10 cellular contexts compared by ENCODE assay signal in genomic region chr1:235597867-235598553, GRCh38. TPM values are rescaled to one million over a fixed set of nuclear protein-coding genes. Genes with fewer than 3 reads are reported as not detected.
A peak's percentile ranks its signal among the peaks of the same experiment; 100 is the strongest.
DNase-seq lines count a peak whose midpoint lies in the region; ATAC-seq, FAIRE-seq and TF ChIP-seq lines count a peak whose summit lies in the region.
"Had no signal": no experiment of that assay in that cellular context is flagged by ENCODE, and none has a peak within 500 bp of the region (broad histone marks: within the 10 kb centered on the region; RNA-seq: fewer than 3 reads in every experiment).

No MANE protein-coding gene starts in this region.

- H3K4me2 ChIP-seq in DND-41 (ENCODE audit: insufficient read depth, low read length) (no peak overlapping the region), HepG2 (ENCODE audit: low read depth, low read length) (no peak overlapping the region)

- DNase-seq in DND-41 (no peak), KBM-7 (peak; percentile 31), WTC11 (ENCODE audit: low spot score) (no peak), HepG2 (ENCODE audit: low spot score) (peak; percentile 27), tibial artery (no peak), GM12892 (ENCODE audit: insufficient read length) (no peak)
- DNase-seq: activated CD4-positive, alpha-beta T cell treated with anti-CD3 and anti-CD28 coated beads, Interleukin-2, amount 50 U/mL, for 1 hour had no signal

- H3K4me1 Mint-ChIP-seq in WTC11: peaks cover 8% of the 10 kb centered on the region; the same call in 1 of the 2 replicates

- H3K79me2 ChIP-seq in DND-41 (ENCODE audit: insufficient read depth, low read length) (no peaks in the 10 kb centered on the region), HepG2 (ENCODE audit: insufficient read depth, low read length) (no peaks in the 10 kb centered on the region)

- 0 out of 3 replicates have a peak, but pooled peaks have one; percentile 28 for ATAC-seq in DND-41 (ENCODE audit: insufficient read depth, low read depth)
- 0 out of 2 replicates have a peak, but pooled peaks have one; percentile 18 for ATAC-seq in WTC11
- peak; percentile 74 for ATAC-seq in HepG2
- ATAC-seq in HG03159 (IDR thresholded peaks at IDR 0.05; ENCODE audit: unreplicated experiment): no peak
- no peak for ATAC-seq in HG03432 (IDR thresholded peaks at IDR 0.05; ENCODE audit: unreplicated experiment)

- no peak overlapping the region for H3K4me3 Mint-ChIP-seq in WTC11
- H3K4me3 Mint-ChIP-seq: IgD-negative memory B cell had no signal

- POLR2A ChIA-PET in WTC11 (lab: Charles Lee): no interaction called here
- POLR2A ChIA-PET in HepG2 (lab: Yijun Ruan, JAX): interaction anchor here (0.9 kb wide), 1 partner anchor 93 kb away, joined by 3 read pairs; the partner anchor contains the start of gene B3GALNT2

- H3K27me3 ChIP-seq in DND-41 (ENCODE audit: insufficient read depth, low read length, poor library complexity) (no peaks in the 10 kb centered on the region), HepG2 (ENCODE audit: control insufficient read depth in 1 of 2, insufficient read depth in 2 of 2, low read length in 2 of 2) (no peaks in the 10 kb centered on the region), tibial artery (peaks cover 0 to 11% of the 10 kb centered on the region in 2 donors)

- TF ChIP-seq POLR2A in HepG2 (IDR thresholded peaks at IDR 0.05; ENCODE audit: insufficient read depth in 1 of 2, low read depth in 2 of 2, low read length in 2 of 2) (no peak), GM12892 (IDR thresholded peaks at IDR 0.05; ENCODE audit: low read depth, low read length) (no peak)

- H3K36me3 ChIP-seq in DND-41 (ENCODE audit: insufficient read depth, low read length) (no peaks in the 10 kb centered on the region), HepG2 (replicated peaks in 1 of 2; ENCODE audit: control insufficient read depth in 1 of 2, insufficient read depth in 2 of 2, low read length in 2 of 2) (peaks cover 3 to 11% of the 10 kb centered on the region in 2 experiments; a peak in 3 of 5 replicates), tibial artery (no peaks in the 10 kb centered on the region)

- no peaks in the 10 kb centered on the region for H4K20me1 ChIP-seq in DND-41 (ENCODE audit: insufficient read depth, low read length)
- peaks cover 4% of the 10 kb centered on the region; the same call in 1 of the 2 replicates for H4K20me1 ChIP-seq in HepG2 (ENCODE audit: insufficient read depth, low read length)

- TF ChIP-seq CTCF in DND-41 (IDR thresholded peaks at IDR 0.05; ENCODE audit: borderline replicate concordance, extremely low read depth, low read length, poor library complexity, severe bottlenecking): peak; percentile 51
- TF ChIP-seq CTCF in WTC11 (IDR thresholded peaks at IDR 0.05): no peak
- TF ChIP-seq CTCF in HepG2 (CRISPR knock-in tag; IDR thresholded peaks at IDR 0.05): peak; percentile 40
- TF ChIP-seq CTCF in tibial artery (IDR thresholded peaks at IDR 0.05): peak in 1 of 2 experiments; percentile 5

- no peak overlapping the region for H3K27ac Mint-ChIP-seq in WTC11
- H3K27ac Mint-ChIP-seq: IgD-negative memory B cell had no signal

- H3K9me3 Mint-ChIP-seq in WTC11: no peaks in the 10 kb centered on the region

- intact Hi-C loops in HepG2 (cut with micrococcal nuclease; ENCODE audit: unreplicated experiment): loop anchor here (2.0 kb wide), 2 partner anchors 51 to 133 kb away; partner anchors contain the start of gene GNG4
- intact Hi-C loops in tibial artery (cut with DNase I; ENCODE audit: low total_unique reads): no loop called here

- H3K27me3 Mint-ChIP-seq in WTC11 (ENCODE audit: low read depth): no peaks in the 10 kb centered on the region

- BruUV-seq in HepG2 (replicated peaks; lab: Mats Ljungman, UMichigan): no TSS peak

- CTCF ChIA-PET in WTC11 (lab: Charles Lee): interaction anchor here (0.6 to 4.5 kb wide), 32 partner anchors 9 to 374 kb away, joined by 3 to 36 read pairs (median 4); partner anchors contain the start of genes B3GALNT2 and GGPS1
- CTCF ChIA-PET in HepG2 (lab: Yijun Ruan, JAX; ENCODE audit: low intra/inter-chr PET ratio, low total read pairs): interaction anchor here (2.5 kb wide), 1 partner anchor 134 kb away, joined by 8 read pairs; no protein-coding TSS in a partner anchor

- H3K4me1 ChIP-seq in DND-41 (ENCODE audit: insufficient read depth, low read length): no peaks in the 10 kb centered on the region
- no peaks in the 10 kb centered on the region for H3K4me1 ChIP-seq in HepG2 (ENCODE audit: insufficient read depth, low read length)
- H3K4me1 ChIP-seq in tibial artery: no peaks in the 10 kb centered on the region

- peaks cover 13% of the 10 kb centered on the region for H3K36me3 Mint-ChIP-seq in WTC11
- H3K36me3 Mint-ChIP-seq: IgD-negative memory B cell had no signal

- FAIRE-seq in HepG2 (lab: Jason Lieb, UNC): peak; percentile 21
- no peak for FAIRE-seq in GM12892 (lab: Jason Lieb, UNC)

- peak; percentile 27; the same call in 1 of the 2 replicates for TF ChIP-seq RAD21 in HepG2 (CRISPR knock-in tag; IDR thresholded peaks at IDR 0.05)

- WGBS in HepG2 (ENCODE audit: low lambda C conversion rate): 86% methylated on average over 6 of the region's 7 CpGs

- H3K9ac ChIP-seq in DND-41 (ENCODE audit: low read depth, low read length) (no peak overlapping the region), HepG2 (ENCODE audit: insufficient read depth, low read depth, low read length) (no peak overlapping the region)

- no peak overlapping the region for H2AFZ ChIP-seq in DND-41 (ENCODE audit: low read depth, low read length)
- no peak overlapping the region for H2AFZ ChIP-seq in HepG2 (ENCODE audit: low read length)

- no peak overlapping the region for H3K27ac ChIP-seq in DND-41 (ENCODE audit: low read length)
- H3K27ac ChIP-seq in HepG2 (ENCODE audit: extremely low read length, insufficient read depth, low read length): no peak overlapping the region
- H3K27ac ChIP-seq in tibial artery: no peak overlapping the region

- H3K4me3 ChIP-seq in DND-41 (ENCODE audit: low read depth in 1 of 2, low read length in 2 of 2) (no peak overlapping the region), HepG2 (replicated peaks in 1 of 3; ENCODE audit: insufficient read depth in 1 of 3, low read depth in 2 of 3, low read length in 3 of 3) (no peak overlapping the region), tibial artery (no peak overlapping the region)

- TF ChIP-seq EP300 in HepG2 (IDR thresholded peaks at IDR 0.05; ENCODE audit: low read depth in 2 of 2, low read length in 2 of 2) (no peak), HepG2 (CRISPR knock-in tag; IDR thresholded peaks at IDR 0.05; ENCODE audit: borderline replicate concordance) (no peak)

- H3K9me3 ChIP-seq in DND-41 (ENCODE audit: insufficient read depth, low read length, severe bottlenecking) (no peaks in the 10 kb centered on the region), HepG2 (ENCODE audit: low read length) (no peaks in the 10 kb centered on the region), tibial artery (no peaks in the 10 kb centered on the region)

- in situ Hi-C loops in KBM-7 (cut with MboI; ENCODE audit: low pct_unique_long_range_greater_than_20kb, low sequenced_read_pairs) (no loop called here), HepG2 (cut with HindIII; ENCODE audit: extremely low pct_ligation_motif_present, low pct_unique_long_range_greater_than_20kb) (no loop called here)

TF ChIP-seq in WTC11, 78 proteins besides CTCF, POLR2A, EP300 and RAD21:
- TF ChIP-seq ZMAT4 (CRISPR knock-in tag; IDR thresholded peaks at IDR 0.05): no peak
- peak; percentile 60 for TF ChIP-seq GTF2I (CRISPR knock-in tag; conservative IDR thresholded peaks at IDR 0.05)
TF ChIP-seq in WTC11: peak in this region for 1.

TF ChIP-seq in HepG2, 621 proteins besides CTCF, POLR2A, EP300 and RAD21 (continues in another document):
- TF ChIP-seq ZNF563 (CRISPR knock-in tag; IDR thresholded peaks at IDR 0.05): no peak

RNA-seq across cellular contexts. Expression of gene GNG4, which starts 51.6 kb away (rescaled TPM):
- total RNA-seq in WTC11 (2021): 38.3 to 40.9 TPM (median 40.8 TPM) in 3 replicates
- 27.1 and 37.9 TPM in 2 replicates for total RNA-seq in HepG2 (2016; rRNA removed; fragmentation: Illumina TruSeq; extraction: Trizol)
- total RNA-seq in HepG2 (2016; cell fraction: cytosol; rRNA removed; fragmentation: Illumina TruSeq; extraction: Trizol; ENCODE audit: low read depth): 28.1 and 31.3 TPM in 2 replicates
- total RNA-seq in HepG2 (2016; cell fraction: insoluble cytoplasmic fraction; rRNA removed; fragmentation: Illumina TruSeq; extraction: Trizol): 27.0 and 27.4 TPM in 2 replicates
- 74.8 and 75.1 TPM in 2 replicates for total RNA-seq in HepG2 (2016; cell fraction: membrane; rRNA removed; fragmentation: Illumina TruSeq; extraction: Trizol)
- 9.7 and 12.9 TPM in 2 replicates for total RNA-seq in HepG2 (2016; cell fraction: nucleus; rRNA removed; fragmentation: Illumina TruSeq; extraction: Trizol)
- polyA plus RNA-seq in HepG2 (2011; rRNA removed): 64.3 and 69.5 TPM in 2 replicates
- polyA plus RNA-seq in HepG2 (2011; cell fraction: cytosol; rRNA removed): 72.9 and 80.9 TPM in 2 replicates
- polyA plus RNA-seq in HepG2 (2011; cell fraction: nucleus; rRNA removed): 15.1 and 22.2 TPM in 2 replicates
- 49.1 and 73.9 TPM in 2 replicates for polyA plus RNA-seq in HepG2 (2012)
- polyA plus RNA-seq in HepG2 (2016; cell fraction: cytosol; fragmentation: Illumina TruSeq; extraction: Trizol; ENCODE audit: low read depth): 94.4 and 111 TPM in 2 replicates
- polyA plus RNA-seq in HepG2 (2016; cell fraction: insoluble cytoplasmic fraction; fragmentation: Illumina TruSeq; extraction: Trizol; ENCODE audit: low read depth): 59.8 and 79.1 TPM in 2 replicates
- 164 and 165 TPM in 2 replicates for polyA plus RNA-seq in HepG2 (2016; cell fraction: membrane; fragmentation: Illumina TruSeq; extraction: Trizol; ENCODE audit: low read depth)
- polyA plus RNA-seq in HepG2 (2016; cell fraction: nucleus; fragmentation: Illumina TruSeq; extraction: Trizol; ENCODE audit: insufficient read depth, low read depth): 39.1 and 40.5 TPM in 2 replicates
- polyA minus RNA-seq in HepG2 (2011; rRNA and poly(A)+ RNA removed; ENCODE audit: low replicate concordance): 0.07 and 47.0 TPM in 2 replicates
- 35.9 and 45.7 TPM in 2 replicates for polyA minus RNA-seq in HepG2 (2011; cell fraction: cytosol; rRNA and poly(A)+ RNA removed)
- polyA minus RNA-seq in HepG2 (2011; cell fraction: nucleus; rRNA and poly(A)+ RNA removed): 7.2 and 9.6 TPM in 2 replicates
- not detected for polyA plus RNA-seq in GM12892 (2012; ENCODE audit: missing spikeins)
- polyA plus RNA-seq: IgD-negative memory B cell had no signal

Comparison
In these comparisons a context has a peak if more than half of its experiments do, and no peak if none do; other contexts are left out.
1. ATAC-seq: peak in DND-41 (single experiment), WTC11 (single experiment) and HepG2 (single experiment); none in HG03159 (single experiment) and HG03432 (single experiment).
2. DNase-seq: peak in KBM-7 (single experiment) and HepG2 (single experiment); none in DND-41 (single experiment), WTC11 (single experiment), tibial artery (0 of 2) and GM12892 (single experiment).